21 cellular contexts compared by ENCODE assay signal in the genomic region with DNA sequence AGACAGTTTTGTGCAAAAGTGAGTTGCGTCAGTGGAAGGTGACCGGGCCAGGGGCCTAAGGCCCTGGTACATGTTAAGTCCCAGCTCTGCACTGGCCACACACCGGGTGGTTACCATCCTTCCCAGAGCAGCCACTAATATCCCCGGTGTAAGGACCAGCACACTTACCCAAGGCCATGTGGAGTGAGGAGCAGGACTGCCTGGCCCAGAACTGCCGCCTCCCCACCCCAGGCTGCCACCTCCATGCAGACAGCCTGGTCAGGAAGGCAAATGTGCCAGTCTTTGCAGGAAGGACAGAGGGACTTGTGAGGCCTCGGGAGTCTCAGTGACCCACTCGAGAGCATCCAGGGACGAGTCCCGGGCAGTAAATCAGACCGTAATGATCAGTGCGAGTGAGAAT.
DNase-seq lines count a peak whose midpoint lies in the region; ATAC-seq and TF ChIP-seq lines count a peak whose summit lies in the region.
"Had no signal": no experiment of that assay in that cellular context is flagged by ENCODE, and none has a peak within 500 bp of the region (broad histone marks: within the 10 kb centered on the region; RNA-seq: fewer than 3 reads in every experiment).

No MANE protein-coding gene starts in this region.

- no peak for ATAC-seq in activated CD4-positive, CD25-positive, alpha-beta regulatory T cell treated with anti-CD3 and anti-CD28 coated beads, Interleukin-2, amount 50 U/mL, for 24 hours
- ATAC-seq in left lobe of liver (no peak), GM21717 (IDR thresholded peaks at IDR 0.05; ENCODE audit: unreplicated experiment) (no peak)
- ATAC-seq: effector memory CD8-positive, alpha-beta T cell; pancreas had no signal

- no peak overlapping the region for H3K9ac ChIP-seq in H9 (ENCODE audit: extremely low read depth, insufficient read length, low read length)

- H3K4me3 ChIP-seq in BE2C (ENCODE audit: low read depth, low read length) = no peak overlapping the region
- H3K4me3 ChIP-seq: pancreas, right atrium auricular region, uterus had no signal

- no peak overlapping the region for H2AK5ac ChIP-seq in H9 (ENCODE audit: insufficient read length, low read length)

- H3K36me3 ChIP-seq in BE2C = no peaks in the 10 kb centered on the region
- H3K36me3 ChIP-seq: pancreas, right atrium auricular region, uterus had no signal

- H4K8ac ChIP-seq in H9 (replicated peaks; ENCODE audit: insufficient read length, low read depth, low read length) = no peak overlapping the region

- no peak overlapping the region for H3K23ac ChIP-seq in H9 (ENCODE audit: insufficient read length, low read depth, low read length)

- H3K4me1 ChIP-seq in H9 (ENCODE audit: insufficient read depth, low read length) = no peaks in the 10 kb centered on the region
- H3K4me1 ChIP-seq in BE2C = no peaks in the 10 kb centered on the region
- H3K4me1 ChIP-seq: pancreas, right atrium auricular region, uterus had no signal

- DNase-seq in activated CD4-positive, CD25-positive, alpha-beta regulatory T cell treated with anti-CD3 and anti-CD28 coated beads, Interleukin-2, amount 50 U/mL, for 72 hours = peak; percentile 25
- peak; percentile 18 for DNase-seq in H9
- peak; percentile 26 for DNase-seq in left lobe of liver (ENCODE audit: low spot score)
- DNase-seq in type B pancreatic cell (ENCODE audit: extremely low spot score, unreplicated experiment) = peak; percentile 50
- no peak for DNase-seq in BE2C
- no peak for DNase-seq in amygdala (lab: John Stamatoyannopoulos, UW)
- DNase-seq: activated naive CD4-positive, alpha-beta T cell treated with Interleukin-2 at 50 U/mL for 16 hours; activated T-cell treated with anti-CD3 and anti-CD28 coated beads, Interleukin-2, amount 50 U/mL, for 48 hours; CD8-positive, alpha-beta memory T cell; effector memory CD8-positive, alpha-beta T cell; Kasumi-1; MV-4-11; NCI-H1436 treated with DMSO at 0.1 percent for 48 hours; NCI-H748 treated with DMSO at 0.1 percent for 48 hours; nephron progenitor cell; stimulated activated CD4-positive, alpha-beta T cell treated with anti-CD3 and anti-CD28 coated beads, Interleukin-4, amount 100 ng/mL, for 1 hour; uterus had no signal

- H3K27ac Mint-ChIP-seq in H9 (no peak overlapping the region), type B pancreatic cell (no peak overlapping the region)
- H3K27ac Mint-ChIP-seq: CD8-positive, alpha-beta memory T cell; nephron progenitor cell had no signal

- H3K4me3 Mint-ChIP-seq in H9 (no peak overlapping the region), type B pancreatic cell (no peak overlapping the region)
- H3K4me3 Mint-ChIP-seq: CD8-positive, alpha-beta memory T cell; effector memory CD8-positive, alpha-beta T cell; nephron progenitor cell had no signal

- H4K5ac ChIP-seq in H9 (ENCODE audit: insufficient read length, low read depth, low read length) = no peak overlapping the region

- no peak overlapping the region for H2BK120ac ChIP-seq in H9 (ENCODE audit: low read depth, low read length, poor library complexity, severe bottlenecking)

- no peak overlapping the region for H3K4ac ChIP-seq in H9 (ENCODE audit: low read depth, low read length)

- no peak for TF ChIP-seq CTCF in H9 (conservative IDR thresholded peaks at IDR 0.05)
- no peak for TF ChIP-seq CTCF in type B pancreatic cell (conservative IDR thresholded peaks at IDR 0.05)
- TF ChIP-seq CTCF in BE2C (IDR thresholded peaks at IDR 0.05; ENCODE audit: low read depth, low read length) = no peak

- H3K79me1 ChIP-seq in H9 (ENCODE audit: insufficient read depth, low read depth, low read length, poor library complexity, severe bottlenecking) = no peaks in the 10 kb centered on the region

- no peak overlapping the region for H2BK15ac ChIP-seq in H9 (ENCODE audit: low read depth, low read length)

- H4K91ac ChIP-seq in H9 (ENCODE audit: insufficient read length, low read depth, low read length) = no peak overlapping the region

- H3K36me3 Mint-ChIP-seq in H9 (ENCODE audit: insufficient read depth in 1 of 3, low read depth in 3 of 3) = no peaks in the 10 kb centered on the region; a peak in 1 of 7 replicates
- no peaks in the 10 kb centered on the region for H3K36me3 Mint-ChIP-seq in type B pancreatic cell
- H3K36me3 Mint-ChIP-seq: CD8-positive, alpha-beta memory T cell had no signal

- H3K9me3 Mint-ChIP-seq in H9 (no peaks in the 10 kb centered on the region), type B pancreatic cell (no peaks in the 10 kb centered on the region)
- H3K9me3 Mint-ChIP-seq: CD8-positive, alpha-beta memory T cell; effector memory CD8-positive, alpha-beta T cell; nephron progenitor cell had no signal

- H3K9me3 ChIP-seq in H9 (ENCODE audit: control insufficient read depth, low read depth, low read length) (no peaks in the 10 kb centered on the region), BE2C (no peaks in the 10 kb centered on the region)
- H3K9me3 ChIP-seq: pancreas, right atrium auricular region, uterus had no signal

- no peak overlapping the region for H2AFZ ChIP-seq in H9 (ENCODE audit: low read length)

- H3K14ac ChIP-seq in H9 (ENCODE audit: insufficient read depth, low read length) = no peak overlapping the region

- no peak overlapping the region for H2BK12ac ChIP-seq in H9 (ENCODE audit: insufficient read length, low read depth, low read length)

- H3K27ac ChIP-seq in H9 (ENCODE audit: insufficient read length, low read depth, low read length) = no peak overlapping the region
- H3K27ac ChIP-seq: pancreas, right atrium auricular region, uterus had no signal

- no CpG with 5 or more reads among the region's 11 CpGs for WGBS in H9 (ENCODE audit: extremely low coverage, insufficient read length, low lambda C conversion rate)

- H3K23me2 ChIP-seq in H9 (ENCODE audit: insufficient read length, low read depth, low read length, poor library complexity, severe bottlenecking) = no peaks in the 10 kb centered on the region

- no peaks in the 10 kb centered on the region for H3K27me3 Mint-ChIP-seq in H9 (ENCODE audit: low read depth)
- no peaks in the 10 kb centered on the region for H3K27me3 Mint-ChIP-seq in type B pancreatic cell
- H3K27me3 Mint-ChIP-seq: CD8-positive, alpha-beta memory T cell; effector memory CD8-positive, alpha-beta T cell had no signal

- no peaks in the 10 kb centered on the region for H3K79me2 ChIP-seq in H9 (ENCODE audit: insufficient read depth, low read length)

- H3K56ac ChIP-seq in H9 (ENCODE audit: insufficient read length, low read depth, low read length) = no peak overlapping the region

- no peaks in the 10 kb centered on the region for H4K20me1 ChIP-seq in H9 (ENCODE audit: control insufficient read depth, insufficient read depth, insufficient read length)

- H3K27me3 ChIP-seq in H9 (ENCODE audit: insufficient read depth, low read length) (no peaks in the 10 kb centered on the region), BE2C (no peaks in the 10 kb centered on the region)
- H3K27me3 ChIP-seq: pancreas, right atrium auricular region, uterus had no signal

- H3K18ac ChIP-seq in H9 (ENCODE audit: insufficient read length, low read depth, low read length) = no peak overlapping the region

- no peak overlapping the region for H3T11ph ChIP-seq in H9 (ENCODE audit: low read length)

- no peak overlapping the region for H3K4me2 ChIP-seq in H9 (ENCODE audit: insufficient read depth, insufficient read length, low read length)

- H2BK5ac ChIP-seq in H9 (ENCODE audit: insufficient read length, low read length) = no peak overlapping the region

- H2BK20ac ChIP-seq in H9 (ENCODE audit: low read depth, low read length, poor library complexity, severe bottlenecking) = no peak overlapping the region

- H3K4me1 Mint-ChIP-seq in H9 (peaks cover 0 to 8% of the 10 kb centered on the region in 2 experiments; a peak in 2 of 4 replicates), type B pancreatic cell (ENCODE audit: unreplicated experiment) (peaks cover 4% of the 10 kb centered on the region)
- H3K4me1 Mint-ChIP-seq: CD8-positive, alpha-beta memory T cell had no signal

Comparison
In these comparisons a context has a peak if more than half of its experiments do, and no peak if none do; other contexts are left out.
1. DNase-seq: peak in activated CD4-positive, CD25-positive, alpha-beta regulatory T cell treated with anti-CD3 and anti-CD28 coated beads, Interleukin-2, amount 50 U/mL, for 72 hours (single experiment), H9 (single experiment), left lobe of liver (single experiment) and type B pancreatic cell (single experiment); none in BE2C (single experiment) and amygdala (0 of 56).